9 cellular contexts compared by ENCODE assay signal in genomic region chr20:8399963-8400362, GRCh38.
DNase-seq lines count a peak whose midpoint lies in the region; ATAC-seq and TF ChIP-seq lines count a peak whose summit lies in the region.
"Had no signal": no experiment of that assay in that cellular context is flagged by ENCODE, and none has a peak within 500 bp of the region (broad histone marks: within the 10 kb centered on the region; RNA-seq: fewer than 3 reads in every experiment).

No MANE protein-coding gene starts in this region.

- TF ChIP-seq CTCF in CD8-positive, alpha-beta T cell (IDR thresholded peaks at IDR 0.05) = no peak
- TF ChIP-seq CTCF in prostate gland (IDR thresholded peaks at IDR 0.05) (no peak), RWPE1 (conservative IDR thresholded peaks at IDR 0.05; ENCODE audit: low read depth) (no peak), endothelial cell (IDR thresholded peaks at IDR 0.05; ENCODE audit: unreplicated experiment) (no peak), thyroid gland (IDR thresholded peaks at IDR 0.05) (no peak)

- no peaks in the 10 kb centered on the region for H3K9me3 Mint-ChIP-seq in CD8-positive, alpha-beta T cell
- H3K9me3 Mint-ChIP-seq in endothelial cell (ENCODE audit: unreplicated experiment) = no peaks in the 10 kb centered on the region

- H3K36me3 ChIP-seq in CD8-positive, alpha-beta T cell (ENCODE audit: insufficient read depth, low read length) = no peaks in the 10 kb centered on the region
- no peaks in the 10 kb centered on the region for H3K36me3 ChIP-seq in prostate gland
- no peaks in the 10 kb centered on the region for H3K36me3 ChIP-seq in thyroid gland

- ATAC-seq in CD8-positive, alpha-beta T cell = peak; percentile 54
- peak; percentile 98 for ATAC-seq in GM19397 (IDR thresholded peaks at IDR 0.05; ENCODE audit: unreplicated experiment)
- ATAC-seq in HG03135 (IDR thresholded peaks at IDR 0.05; ENCODE audit: unreplicated experiment) = peak; percentile 97
- peak; percentile 73 for ATAC-seq in T-helper 17 cell

- DNase-seq in CD8-positive, alpha-beta T cell = no peak
- DNase-seq in T-helper 17 cell = no peak
- no peak for DNase-seq in prostate gland (ENCODE audit: low spot score)
- no peak for DNase-seq in RWPE1 (ENCODE audit: low spot score)
- no peak for DNase-seq in endothelial cell (ENCODE audit: low spot score)
- no peak for DNase-seq in thyroid gland
- DNase-seq: NCI-H446 treated with DMSO at 0.1 percent for 48 hours had no signal

- no peaks in the 10 kb centered on the region for H3K36me3 Mint-ChIP-seq in CD8-positive, alpha-beta T cell
- H3K36me3 Mint-ChIP-seq in T-helper 17 cell (ENCODE audit: low read depth) = no peaks in the 10 kb centered on the region
- no peaks in the 10 kb centered on the region for H3K36me3 Mint-ChIP-seq in endothelial cell (ENCODE audit: low read depth, unreplicated experiment)

- H3K4me1 ChIP-seq in CD8-positive, alpha-beta T cell (ENCODE audit: insufficient read depth, low read length) = no peaks in the 10 kb centered on the region
- H3K4me1 ChIP-seq in prostate gland (replicated peaks) = no peaks in the 10 kb centered on the region
- H3K4me1 ChIP-seq in thyroid gland = no peaks in the 10 kb centered on the region

- TF ChIP-seq POLR2A in prostate gland (IDR thresholded peaks at IDR 0.05) (no peak), thyroid gland (IDR thresholded peaks at IDR 0.05) (no peak)

- no peak overlapping the region for H3K4me3 Mint-ChIP-seq in CD8-positive, alpha-beta T cell
- H3K4me3 Mint-ChIP-seq in T-helper 17 cell = no peak overlapping the region
- H3K4me3 Mint-ChIP-seq in endothelial cell (ENCODE audit: unreplicated experiment) = no peak overlapping the region

- intact Hi-C loops in CD8-positive, alpha-beta T cell (cut with DNase I, micrococcal nuclease) = loop anchor here in 1 of 2 experiments (10.0 kb wide), 1 partner anchor 325 kb away; no protein-coding TSS in a partner anchor
- intact Hi-C loops in prostate gland (cut with DNase I) = loop anchor here (10.0 kb wide), 1 partner anchor 325 kb away; no protein-coding TSS in a partner anchor
- intact Hi-C loops in thyroid gland (cut with DNase I) = no loop called here

- peaks cover 5% of the 10 kb centered on the region for H3K4me1 Mint-ChIP-seq in CD8-positive, alpha-beta T cell (ENCODE audit: low read depth)
- H3K4me1 Mint-ChIP-seq in T-helper 17 cell (peaks cover 4% of the 10 kb centered on the region), endothelial cell (ENCODE audit: unreplicated experiment) (peaks cover 3% of the 10 kb centered on the region)

- no peaks in the 10 kb centered on the region for H3K9me3 ChIP-seq in CD8-positive, alpha-beta T cell (ENCODE audit: low read length)
- H3K9me3 ChIP-seq in T-helper 17 cell (ENCODE audit: control insufficient read depth, low read length, poor library complexity, severe bottlenecking) (no peaks in the 10 kb centered on the region), prostate gland (no peaks in the 10 kb centered on the region), thyroid gland (no peaks in the 10 kb centered on the region)

- no peak overlapping the region for H3K27ac Mint-ChIP-seq in CD8-positive, alpha-beta T cell
- H3K27ac Mint-ChIP-seq in T-helper 17 cell = no peak overlapping the region
- no peak overlapping the region for H3K27ac Mint-ChIP-seq in endothelial cell (ENCODE audit: unreplicated experiment)

- H3K27ac ChIP-seq in CD8-positive, alpha-beta T cell (ENCODE audit: low read depth, low read length) = no peak overlapping the region
- H3K27ac ChIP-seq in prostate gland (no peak overlapping the region), RWPE1 (no peak overlapping the region), thyroid gland (no peak overlapping the region)

- H3K4me3 ChIP-seq in CD8-positive, alpha-beta T cell (ENCODE audit: low read depth, low read length) = no peak overlapping the region
- H3K4me3 ChIP-seq in prostate gland (no peak overlapping the region), thyroid gland (replicated peaks in 1 of 3) (no peak overlapping the region)

- no peaks in the 10 kb centered on the region for H3K27me3 ChIP-seq in CD8-positive, alpha-beta T cell (ENCODE audit: insufficient read depth, low read length)
- no peaks in the 10 kb centered on the region for H3K27me3 ChIP-seq in prostate gland (replicated peaks; ENCODE audit: insufficient read depth)
- no peaks in the 10 kb centered on the region for H3K27me3 ChIP-seq in thyroid gland

- CTCF ChIA-PET in CD8-positive, alpha-beta T cell (lab: Charles Lee) = no interaction called here
- CTCF ChIA-PET in RWPE1 (lab: Yijun Ruan, JAX) = interaction anchor here (0.5 kb wide), 1 partner anchor 356 kb away, joined by 4 read pairs; no protein-coding TSS in a partner anchor

- POLR2A ChIA-PET in CD8-positive, alpha-beta T cell (lab: Charles Lee) = no interaction called here
- POLR2A ChIA-PET in RWPE1 (lab: Yijun Ruan, JAX; ENCODE audit: low non-redundant PET) = no interaction called here

- peaks cover 3% of the 10 kb centered on the region for H3K27me3 Mint-ChIP-seq in CD8-positive, alpha-beta T cell (ENCODE audit: low read depth)
- H3K27me3 Mint-ChIP-seq in T-helper 17 cell (no peaks in the 10 kb centered on the region), endothelial cell (ENCODE audit: unreplicated experiment) (no peaks in the 10 kb centered on the region)
